9 cellular contexts compared by ENCODE assay signal in the genomic region with DNA sequence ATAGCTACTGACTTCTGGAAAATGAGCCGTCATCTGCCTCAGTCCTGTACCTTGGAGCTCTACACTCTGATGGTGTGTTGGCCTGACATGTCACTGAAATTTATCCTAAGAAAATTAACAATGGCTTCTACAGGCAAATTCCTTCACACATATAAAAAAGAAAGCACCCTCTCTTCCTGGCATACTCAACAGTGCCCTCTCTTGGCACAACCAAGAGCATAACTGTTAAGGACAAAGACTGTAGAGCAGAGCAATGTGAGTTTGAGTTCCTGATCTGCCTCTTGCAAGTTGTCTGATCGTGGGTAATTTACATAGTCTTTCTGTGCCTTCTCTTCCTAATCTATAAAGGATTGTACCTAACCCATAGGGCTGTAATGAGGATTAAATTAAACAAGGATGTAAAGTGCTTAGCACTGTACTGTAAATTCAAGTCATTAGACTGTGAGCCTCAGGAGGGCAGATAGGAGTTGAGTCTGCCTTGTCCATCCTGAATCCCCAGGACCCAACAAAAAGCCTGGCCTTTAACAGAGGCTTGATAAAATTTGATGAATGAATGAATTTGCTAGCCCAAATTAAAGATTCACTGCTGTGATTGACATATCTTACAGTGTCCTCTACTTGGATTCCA.
A peak's percentile ranks its signal among the peaks of the same experiment; 100 is the strongest.
DNase-seq lines count a peak whose midpoint lies in the region; ATAC-seq and TF ChIP-seq lines count a peak whose summit lies in the region.
"Had no signal": no experiment of that assay in that cellular context is flagged by ENCODE, and none has a peak within 500 bp of the region (broad histone marks: within the 10 kb centered on the region; RNA-seq: fewer than 3 reads in every experiment).

No MANE protein-coding gene starts in this region.

- TF ChIP-seq CTCF in cardiac fibroblast (IDR thresholded peaks at IDR 0.05; ENCODE audit: low read depth, low read length) = peak; percentile 47

- peak; percentile 18 for DNase-seq in activated T-cell treated with anti-CD3 and anti-CD28 coated beads for 4 hours
- no peak for DNase-seq in activated T-cell treated with anti-CD3 and anti-CD28 coated beads, Interleukin-2, amount 50 U/mL, for 4 hours
- DNase-seq in NOMO-1 treated with dmso at 0.1 percent for 144 hours (lab: John Stamatoyannopoulos, UW; ENCODE audit: unreplicated experiment) = peak; percentile 40
- peak; percentile 5 to 25 for DNase-seq in cardiac fibroblast (ENCODE audit: low read depth in 2 of 2)
- DNase-seq in pons (ENCODE audit: low spot score) = peak; percentile 15
- DNase-seq in effector CD8-positive, alpha-beta T cell (lab: John Stamatoyannopoulos, UW) = no peak
- no peak for DNase-seq in NCI-H2196 (lab: John Stamatoyannopoulos, UW; ENCODE audit: unreplicated experiment)

- no peak for ATAC-seq in activated T-cell treated with anti-CD3 and anti-CD28 coated beads, Interleukin-2, amount 50 U/mL, for 4 hours
- ATAC-seq in GM21423 (IDR thresholded peaks at IDR 0.05; ENCODE audit: unreplicated experiment) = no peak

- no peak overlapping the region for H3K4me3 Mint-ChIP-seq in activated T-cell treated with anti-CD3 and anti-CD28 coated beads, Interleukin-2, amount 50 U/mL, for 4 hours

- no peak overlapping the region for H3K4me3 ChIP-seq in cardiac fibroblast (replicated peaks in 1 of 2; ENCODE audit: low read depth in 2 of 2, low read length in 2 of 2)
- H3K4me3 ChIP-seq: SJCRH30 had no signal

- peaks cover 2% of the 10 kb centered on the region for H3K4me1 Mint-ChIP-seq in activated T-cell treated with anti-CD3 and anti-CD28 coated beads, Interleukin-2, amount 50 U/mL, for 4 hours (ENCODE audit: low read depth)

- H3K36me3 Mint-ChIP-seq in activated T-cell treated with anti-CD3 and anti-CD28 coated beads, Interleukin-2, amount 50 U/mL, for 4 hours (ENCODE audit: insufficient read depth) = no peaks in the 10 kb centered on the region

- no peaks in the 10 kb centered on the region for H3K9me3 Mint-ChIP-seq in activated T-cell treated with anti-CD3 and anti-CD28 coated beads, Interleukin-2, amount 50 U/mL, for 4 hours

- H3K27me3 Mint-ChIP-seq in activated T-cell treated with anti-CD3 and anti-CD28 coated beads, Interleukin-2, amount 50 U/mL, for 4 hours (ENCODE audit: low read depth) = peaks cover 35% of the 10 kb centered on the region

Comparison
In these comparisons a context has a peak if more than half of its experiments do, and no peak if none do; other contexts are left out.
1. DNase-seq: peak in activated T-cell treated with anti-CD3 and anti-CD28 coated beads for 4 hours (single experiment), NOMO-1 treated with dmso at 0.1 percent for 144 hours (single experiment), cardiac fibroblast (2 of 2) and pons (single experiment); none in activated T-cell treated with anti-CD3 and anti-CD28 coated beads, Interleukin-2, amount 50 U/mL, for 4 hours (single experiment), effector CD8-positive, alpha-beta T cell (single experiment) and NCI-H2196 (single experiment).